ENCODE assay signal across 1 cellular context in the genomic region with DNA sequence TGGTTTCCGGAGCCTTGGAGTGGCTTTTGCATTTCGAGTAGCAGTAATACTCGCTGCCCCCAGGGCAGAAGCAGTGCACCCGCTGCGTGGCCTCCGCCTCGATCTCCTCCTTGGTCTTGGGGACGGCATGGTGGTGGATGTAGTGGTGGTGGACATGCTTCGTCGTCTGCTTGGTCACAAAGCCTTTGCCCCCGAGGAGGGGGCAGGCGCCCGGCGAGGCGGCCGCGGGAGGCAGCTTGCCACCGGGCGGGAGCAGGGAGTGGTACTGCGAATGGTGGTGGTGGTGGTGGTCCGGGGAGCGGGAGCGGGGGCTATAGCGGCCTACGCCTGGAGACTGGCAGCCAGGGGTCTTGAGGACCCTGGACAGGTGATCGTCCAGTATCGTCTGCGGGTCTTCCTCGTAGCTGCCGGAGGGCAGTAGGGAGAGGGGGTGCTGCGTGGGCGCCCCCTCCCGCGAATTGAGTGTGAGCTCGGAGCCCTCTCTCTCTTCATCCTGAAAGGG.
TF ChIP-seq lines count a peak whose summit lies in the region.

No MANE protein-coding gene starts in this region.

TF ChIP-seq in HepG2, 621 proteins besides CTCF, POLR2A, EP300 and RAD21:
- TF ChIP-seq KAT2B (IDR thresholded peaks at IDR 0.05; ENCODE audit: borderline replicate concordance, low read depth, low read length) (no peak), AGO2 (optimal IDR thresholded peaks at IDR 0.05; ENCODE audit: low read depth, low read length) (peak; percentile 1), RBM22 (optimal IDR thresholded peaks at IDR 0.05; ENCODE audit: low read length) (peak; percentile 8), MED13 (CRISPR knock-in tag; IDR thresholded peaks at IDR 0.05) (no peak)
- TF ChIP-seq, protein P1, sequence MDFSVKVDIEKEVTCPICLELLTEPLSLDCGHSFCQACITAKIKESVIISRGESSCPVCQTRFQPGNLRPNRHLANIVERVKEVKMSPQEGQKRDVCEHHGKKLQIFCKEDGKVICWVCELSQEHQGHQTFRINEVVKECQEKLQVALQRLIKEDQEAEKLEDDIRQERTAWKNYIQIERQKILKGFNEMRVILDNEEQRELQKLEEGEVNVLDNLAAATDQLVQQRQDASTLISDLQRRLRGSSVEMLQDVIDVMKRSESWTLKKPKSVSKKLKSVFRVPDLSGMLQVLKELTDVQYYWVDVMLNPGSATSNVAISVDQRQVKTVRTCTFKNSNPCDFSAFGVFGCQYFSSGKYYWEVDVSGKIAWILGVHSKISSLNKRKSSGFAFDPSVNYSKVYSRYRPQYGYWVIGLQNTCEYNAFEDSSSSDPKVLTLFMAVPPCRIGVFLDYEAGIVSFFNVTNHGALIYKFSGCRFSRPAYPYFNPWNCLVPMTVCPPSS (IDR thresholded peaks at IDR 0.05), result no peak
TF ChIP-seq in HepG2: peak in this region for 2.
